Comparison of ENCODE assay signal across 12 cellular contexts in the genomic region with DNA sequence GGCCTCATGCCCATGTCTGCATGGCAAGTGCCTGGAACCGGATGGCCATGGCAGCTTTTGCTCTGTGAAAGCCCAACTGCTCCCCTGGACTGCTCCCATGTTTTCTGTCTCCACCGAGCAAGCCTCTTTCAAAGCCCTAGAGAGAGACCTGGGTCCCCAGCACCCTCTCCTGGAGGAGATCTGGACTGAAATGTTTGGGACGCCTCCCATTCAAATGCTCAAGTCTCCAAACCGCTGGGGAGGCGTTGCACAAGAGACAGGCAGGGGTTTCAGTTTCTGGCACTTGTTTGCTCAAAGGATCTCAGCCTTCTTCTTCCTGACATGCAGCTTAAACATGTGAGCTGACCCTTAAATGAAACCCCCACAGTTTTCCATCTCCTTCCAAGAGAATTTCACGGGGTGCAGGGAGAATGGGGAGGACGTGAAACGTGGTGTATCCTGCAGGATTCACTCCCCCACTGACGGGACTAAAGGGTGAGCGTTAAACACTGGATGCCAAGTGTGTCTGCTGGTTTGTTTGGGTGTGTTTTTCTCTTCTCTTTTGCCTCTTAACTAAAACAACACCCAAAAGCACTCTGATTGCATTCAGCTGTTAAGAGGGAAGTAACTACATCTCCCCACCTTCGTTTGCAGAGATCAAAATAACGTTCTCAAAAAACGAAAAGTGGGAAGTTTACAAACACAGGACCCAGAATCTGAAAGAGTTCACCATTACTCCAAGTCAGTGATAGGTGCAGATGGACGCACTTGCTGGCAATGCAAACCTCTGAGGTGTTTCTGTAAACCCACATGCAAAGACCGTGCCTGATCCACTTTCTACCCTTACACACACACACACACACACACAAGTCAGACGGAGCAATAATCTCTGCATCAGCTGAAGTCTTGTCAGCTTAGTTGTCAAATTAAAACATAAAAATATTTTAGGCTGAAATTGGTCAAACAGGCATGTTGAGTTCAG.
A peak's percentile ranks its signal among the peaks of the same experiment; 100 is the strongest.
DNase-seq lines count a peak whose midpoint lies in the region; ATAC-seq and TF ChIP-seq lines count a peak whose summit lies in the region.
"Had no signal": no experiment of that assay in that cellular context is flagged by ENCODE, and none has a peak within 500 bp of the region (broad histone marks: within the 10 kb centered on the region; RNA-seq: fewer than 3 reads in every experiment).

No MANE protein-coding gene starts in this region.

- H3K4me3 ChIP-seq in left ventricle myocardium inferior: no peak overlapping the region
- H3K4me3 ChIP-seq in thyroid gland (replicated peaks in 1 of 3): peak overlapping the region in 1 of 3 donors; percentile 4

- TF ChIP-seq CTCF in activated B cell treated with CpG ODN at 0.5 μM for 24 hours (IDR thresholded peaks at IDR 0.05) (no peak), left ventricle myocardium inferior (IDR thresholded peaks at IDR 0.05; ENCODE audit: borderline replicate concordance) (peak; percentile 31), thyroid gland (IDR thresholded peaks at IDR 0.05) (no peak)

- DNase-seq in activated effector memory CD4-positive, alpha-beta T cell treated with anti-CD3 and anti-CD28 coated beads, Interleukin-2, amount 50 U/mL, for 16 hours: peak; percentile 13
- no peak for DNase-seq in activated effector memory CD4-positive, alpha-beta T cell treated with Interleukin-2 at 50 U/mL for 16 hours
- DNase-seq in activated B cell treated with CpG ODN at 0.5 μM for 24 hours: no peak
- no peak for DNase-seq in left ventricle myocardium inferior
- peak; percentile 20 to 30 for DNase-seq in thyroid gland
- DNase-seq in DMS 273 (lab: John Stamatoyannopoulos, UW; ENCODE audit: unreplicated experiment): no peak
- no peak for DNase-seq in NCI-H128 (lab: John Stamatoyannopoulos, UW; ENCODE audit: unreplicated experiment)
- DNase-seq: activated gamma-delta T cell treated with Interleukin-2 at 50 U/mL for 16 hours; foreskin melanocyte; naive thymus-derived CD4-positive, alpha-beta T cell; NCI-H1092 treated with DMSO at 0.1 percent for 48 hours had no signal

- H3K36me3 Mint-ChIP-seq in activated B cell treated with CpG ODN at 0.5 μM for 24 hours (ENCODE audit: low read depth): no peaks in the 10 kb centered on the region
- H3K36me3 Mint-ChIP-seq: naive thymus-derived CD4-positive, alpha-beta T cell had no signal

- H3K27ac Mint-ChIP-seq in activated B cell treated with CpG ODN at 0.5 μM for 24 hours: peak overlapping the region; percentile 71
- H3K27ac Mint-ChIP-seq: naive thymus-derived CD4-positive, alpha-beta T cell had no signal

- H3K9me3 Mint-ChIP-seq in activated B cell treated with CpG ODN at 0.5 μM for 24 hours: no peaks in the 10 kb centered on the region

- H3K27me3 ChIP-seq in left ventricle myocardium inferior (ENCODE audit: low read depth) (peaks cover 39% of the 10 kb centered on the region), thyroid gland (no peaks in the 10 kb centered on the region)

- WGBS in thyroid gland, 2 donors: 24 to 28% methylated on average over 16 of the region's 16 CpGs

- H3K36me3 ChIP-seq in left ventricle myocardium inferior (no peaks in the 10 kb centered on the region), thyroid gland (no peaks in the 10 kb centered on the region)

- peak overlapping the region; percentile 61 for H3K4me3 Mint-ChIP-seq in activated B cell treated with CpG ODN at 0.5 μM for 24 hours
- H3K4me3 Mint-ChIP-seq: naive thymus-derived CD4-positive, alpha-beta T cell had no signal

- peaks cover 13% of the 10 kb centered on the region for H3K27me3 Mint-ChIP-seq in activated B cell treated with CpG ODN at 0.5 μM for 24 hours

- H3K27ac ChIP-seq in left ventricle myocardium inferior (replicated peaks): no peak overlapping the region
- no peak overlapping the region for H3K27ac ChIP-seq in thyroid gland

- no peak for TF ChIP-seq POLR2A in thyroid gland (IDR thresholded peaks at IDR 0.05)

- H3K4me1 Mint-ChIP-seq in activated B cell treated with CpG ODN at 0.5 μM for 24 hours: peaks cover 19% of the 10 kb centered on the region

- ATAC-seq in activated B cell treated with CpG ODN at 0.5 μM for 24 hours (ENCODE audit: low read depth) (no peak), GM21825 (IDR thresholded peaks at IDR 0.05; ENCODE audit: unreplicated experiment) (no peak)
- ATAC-seq: naive thymus-derived CD4-positive, alpha-beta T cell had no signal

- POLR2A ChIA-PET in activated B cell treated with CpG ODN at 0.5 μM for 24 hours (lab: Charles Lee): no interaction called here

- H3K4me1 ChIP-seq in left ventricle myocardium inferior: peaks cover 7% of the 10 kb centered on the region
- peaks cover 0 to 21% of the 10 kb centered on the region in 2 donors for H3K4me1 ChIP-seq in thyroid gland

- CTCF ChIA-PET in activated B cell treated with CpG ODN at 0.5 μM for 24 hours (lab: Charles Lee): no interaction called here

- intact Hi-C loops in activated B cell treated with CpG ODN at 0.5 μM for 24 hours (cut with micrococcal nuclease): no loop called here
- intact Hi-C loops in left ventricle myocardium inferior (cut with micrococcal nuclease): loop anchor here (5.0 kb wide), 1 partner anchor 498 kb away; no protein-coding TSS in a partner anchor
- intact Hi-C loops in thyroid gland (cut with DNase I): no loop called here

- H3K9me3 ChIP-seq in left ventricle myocardium inferior (replicated peaks): no peaks in the 10 kb centered on the region
- no peaks in the 10 kb centered on the region for H3K9me3 ChIP-seq in thyroid gland

Comparison
In these comparisons a context has a peak if more than half of its experiments do, and no peak if none do; other contexts are left out.
1. DNase-seq: peak in activated effector memory CD4-positive, alpha-beta T cell treated with anti-CD3 and anti-CD28 coated beads, Interleukin-2, amount 50 U/mL, for 16 hours (single experiment) and thyroid gland (2 of 2); none in activated effector memory CD4-positive, alpha-beta T cell treated with Interleukin-2 at 50 U/mL for 16 hours (single experiment), activated B cell treated with CpG ODN at 0.5 μM for 24 hours (single experiment), left ventricle myocardium inferior (single experiment), DMS 273 (single experiment) and NCI-H128 (single experiment).